8 cellular contexts compared by ENCODE assay signal in genomic region chrX:130082244-130083106, GRCh38. TPM values are rescaled to one million over a fixed set of nuclear protein-coding genes. Genes with fewer than 3 reads are reported as not detected.
DNase-seq lines count a peak whose midpoint lies in the region; ATAC-seq, FAIRE-seq and TF ChIP-seq lines count a peak whose summit lies in the region.

No MANE protein-coding gene starts in this region.

- H3K4me1 Mint-ChIP-seq in memory B cell (peaks cover 34% of the 10 kb centered on the region), glutamatergic neuron (ENCODE audit: low read depth, unreplicated experiment) (peaks cover 3% of the 10 kb centered on the region)

- TF ChIP-seq POLR2A in GM12892 (IDR thresholded peaks at IDR 0.05; ENCODE audit: low read depth, low read length) = peak; percentile 27; the same call in 1 of the 2 replicates

- H3K36me3 Mint-ChIP-seq in memory B cell (no peaks in the 10 kb centered on the region), glutamatergic neuron (ENCODE audit: unreplicated experiment) (no peaks in the 10 kb centered on the region)

- ATAC-seq in HG02642 (IDR thresholded peaks at IDR 0.05; ENCODE audit: poor library complexity, unreplicated experiment) (peak; percentile 57), memory B cell (ENCODE audit: low read depth) (peak; percentile 78)

- DNase-seq in GM12892 (ENCODE audit: insufficient read length) (peak; percentile 58), OCI-M1 (lab: John Stamatoyannopoulos, UW) (peak; percentile 95), memory B cell (ENCODE audit: low spot score in 2 of 2) (peak; percentile 42 to 43), NCI-H146 treated with DMSO at 0.1 percent for 48 hours (lab: John Stamatoyannopoulos, UW; ENCODE audit: unreplicated experiment) (no peak), glutamatergic neuron (no peak)
- DNase-seq in activated gamma-delta T cell treated with anti-CD3 and anti-CD28 coated beads, Interleukin-2, amount 50 U/mL, for 16 hours (ENCODE audit: low read depth) = peak; percentile 59
- peak; percentile 35 to 76 (median 62) for DNase-seq in stimulated activated naive CD4-positive, alpha-beta T cell (lab: John Stamatoyannopoulos, UW)

- H3K27me3 Mint-ChIP-seq in memory B cell (no peaks in the 10 kb centered on the region), glutamatergic neuron (ENCODE audit: unreplicated experiment) (peaks cover 2% of the 10 kb centered on the region)

- peak overlapping the region; percentile 86 for H3K27ac Mint-ChIP-seq in memory B cell
- H3K27ac Mint-ChIP-seq in glutamatergic neuron (ENCODE audit: unreplicated experiment) = no peak overlapping the region

- no peak for TF ChIP-seq CTCF in glutamatergic neuron (IDR thresholded peaks at IDR 0.05; ENCODE audit: partially characterized antibody, unreplicated experiment)

- FAIRE-seq in GM12892 (lab: Jason Lieb, UNC) = peak; percentile 89

- peak overlapping the region; percentile 82 for H3K4me3 Mint-ChIP-seq in memory B cell
- no peak overlapping the region for H3K4me3 Mint-ChIP-seq in glutamatergic neuron (ENCODE audit: unreplicated experiment)

- no peaks in the 10 kb centered on the region for H3K9me3 Mint-ChIP-seq in memory B cell
- H3K9me3 Mint-ChIP-seq in glutamatergic neuron (ENCODE audit: unreplicated experiment) = peaks cover 1% of the 10 kb centered on the region

RNA-seq across cellular contexts. Expression of gene ELF4, which starts 27.8 kb away (rescaled TPM):
- polyA plus RNA-seq in GM12892 (2012; ENCODE audit: missing spikeins) = 12.9 TPM
- total RNA-seq in glutamatergic neuron (ENCODE audit: unreplicated experiment) = 0.10 TPM

Comparison
In these comparisons a context has a peak if more than half of its experiments do, and no peak if none do; other contexts are left out.
1. DNase-seq: peak in GM12892 (single experiment), OCI-M1 (single experiment), activated gamma-delta T cell treated with anti-CD3 and anti-CD28 coated beads, Interleukin-2, amount 50 U/mL, for 16 hours (single experiment), memory B cell (2 of 2) and stimulated activated naive CD4-positive, alpha-beta T cell (6 of 6); none in NCI-H146 treated with DMSO at 0.1 percent for 48 hours (single experiment) and glutamatergic neuron (single experiment).